8 cellular contexts compared by ENCODE assay signal in genomic region chr17:76737676-76738467, GRCh38.
DNase-seq lines count a peak whose midpoint lies in the region; ATAC-seq lines count a peak whose summit lies in the region.

TSS of gene MFSD11 (plus strand) at chr17:76738119. CDS start at chr17:76738353, 234 bp downstream.

- peak within 1 kb of the TSS; percentile 99 for H3K27ac Mint-ChIP-seq in central memory CD8-positive, alpha-beta T cell (ENCODE audit: low read depth)

- H3K9me3 Mint-ChIP-seq in central memory CD8-positive, alpha-beta T cell = no peaks in the 10 kb centered on the region

- no peaks in the 10 kb centered on the region for H3K27me3 Mint-ChIP-seq in central memory CD8-positive, alpha-beta T cell

- DNase-seq in AG08395 (ENCODE audit: low spot score) (peak; percentile 96), NCI-H345 (lab: John Stamatoyannopoulos, UW) (peak; percentile 98), iris pigment epithelial cell (ENCODE audit: low read depth) (peak; percentile 96)
- DNase-seq in activated CD4-positive, CD25-positive, alpha-beta regulatory T cell treated with anti-CD3 and anti-CD28 coated beads, Interleukin-2, amount 50 U/mL, for 72 hours = peak; percentile 93
- DNase-seq in central memory CD8-positive, alpha-beta T cell (ENCODE audit: low spot score in 2 of 2) = peak; percentile 84 to 92
- DNase-seq in stimulated activated CD4-positive, alpha-beta T cell treated with anti-CD3 and anti-CD28 coated beads, Interleukin-12 subunit alpha, Interleukin-12 subunit beta, amount 100 ng/mL, for 24 hours (ENCODE audit: low read depth in 2 of 2) = peak; percentile 84 to 85

- peaks cover 50% of the 10 kb centered on the region for H3K4me1 Mint-ChIP-seq in central memory CD8-positive, alpha-beta T cell

- peak; percentile 69 for ATAC-seq in GM18907 (IDR thresholded peaks at IDR 0.05; ENCODE audit: unreplicated experiment)
- peak; percentile 45 for ATAC-seq in HG03139 (IDR thresholded peaks at IDR 0.05; ENCODE audit: unreplicated experiment)
- peak; percentile 70 for ATAC-seq in central memory CD8-positive, alpha-beta T cell (replicated peaks; ENCODE audit: extremely low read depth, poor library complexity, severe bottlenecking)

- H3K4me3 Mint-ChIP-seq in central memory CD8-positive, alpha-beta T cell = peak within 1 kb of the TSS; percentile 95

- H3K36me3 Mint-ChIP-seq in central memory CD8-positive, alpha-beta T cell (ENCODE audit: insufficient read depth) = peaks cover 62% of the 10 kb centered on the region

Comparison
In these comparisons a context has a peak if more than half of its experiments do, and no peak if none do; other contexts are left out.
1. Peak in every context shown above with its lines: DNase-seq and ATAC-seq.